ENCODE assay signal across 8 cellular contexts in the genomic region with DNA sequence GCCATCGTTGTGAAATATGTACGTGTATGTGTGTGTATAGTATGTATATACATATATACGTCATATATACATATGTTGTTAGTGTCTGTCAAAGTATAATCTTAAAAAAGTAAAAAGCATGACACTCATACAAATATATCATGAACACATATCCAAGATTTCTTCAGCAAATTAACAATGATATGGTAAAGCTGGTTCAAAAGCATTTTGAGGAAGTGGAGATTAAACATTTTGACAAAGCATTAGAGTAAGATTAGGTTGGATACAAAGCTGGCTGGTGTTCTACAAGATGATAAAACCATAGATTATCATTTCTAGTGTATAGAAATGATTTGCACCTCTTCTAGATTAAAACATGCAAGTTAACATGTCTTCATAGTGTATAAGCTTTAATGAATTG. TPM values are rescaled to one million over a fixed set of nuclear protein-coding genes. Genes with fewer than 3 reads are reported as not detected.
DNase-seq lines count a peak whose midpoint lies in the region; ATAC-seq and TF ChIP-seq lines count a peak whose summit lies in the region.

No MANE protein-coding gene starts in this region.

- H3K27me3 ChIP-seq in A673 (replicated peaks; ENCODE audit: insufficient read depth, low read depth, low read length, poor library complexity), result no peaks in the 10 kb centered on the region
- H3K27me3 ChIP-seq in HUES48 (ENCODE audit: control insufficient read depth, insufficient read depth, low read length), result no peaks in the 10 kb centered on the region
- peaks cover 0 to 5% of the 10 kb centered on the region in 2 donors for H3K27me3 ChIP-seq in breast epithelium
- H3K27me3 ChIP-seq in mucosa of rectum (ENCODE audit: control insufficient read depth in 2 of 2, insufficient read depth in 2 of 2, low read length in 2 of 2), result no peaks in the 10 kb centered on the region

- ATAC-seq in HG02970 (IDR thresholded peaks at IDR 0.05; ENCODE audit: low FRiP score, unreplicated experiment), result no peak

- no peaks in the 10 kb centered on the region for H3K9me3 ChIP-seq in A673 (ENCODE audit: low read depth, low read length, poor library complexity, severe bottlenecking)
- no peaks in the 10 kb centered on the region for H3K9me3 ChIP-seq in HUES48 (ENCODE audit: control insufficient read depth, insufficient read depth, low read length)
- H3K9me3 ChIP-seq in breast epithelium, result no peaks in the 10 kb centered on the region
- no peaks in the 10 kb centered on the region for H3K9me3 ChIP-seq in mucosa of rectum (ENCODE audit: control insufficient read depth in 2 of 2, low read length in 2 of 2)

- no peaks in the 10 kb centered on the region for H3K36me3 ChIP-seq in A673 (ENCODE audit: insufficient read depth, low read length, poor library complexity, severe bottlenecking)
- no peaks in the 10 kb centered on the region for H3K36me3 ChIP-seq in HUES48 (ENCODE audit: control insufficient read depth, insufficient read depth, low read length)
- H3K36me3 ChIP-seq in breast epithelium, result no peaks in the 10 kb centered on the region
- H3K36me3 ChIP-seq in mucosa of rectum (ENCODE audit: control insufficient read depth in 2 of 2, insufficient read depth in 2 of 2, low read length in 2 of 2), result no peaks in the 10 kb centered on the region

- H3K27ac ChIP-seq in A673 (ENCODE audit: low read depth, low read length, poor library complexity, severe bottlenecking) (peak overlapping the region; percentile 99), HUES48 (ENCODE audit: low read depth, low read length) (peak overlapping the region; percentile 100), breast epithelium (peak overlapping the region; percentile 98 to 99), mucosa of rectum (ENCODE audit: low read depth in 2 of 2, low read length in 2 of 2) (peak overlapping the region in 1 of 2 donors; percentile 95)

- H3K9ac ChIP-seq in HUES48 (ENCODE audit: low read depth, low read length) (peak overlapping the region; percentile 97), mucosa of rectum (ENCODE audit: low read depth in 1 of 2, low read length in 2 of 2) (peak overlapping the region; percentile 87 to 93)

- CTCF ChIA-PET in A673 (lab: Charles Lee), result no interaction called here

- no peak for TF ChIP-seq POLR2A in breast epithelium (IDR thresholded peaks at IDR 0.05)

- H3K4me3 ChIP-seq in A673 (ENCODE audit: low read depth, low read length, poor library complexity, severe bottlenecking), result peak overlapping the region; percentile 81
- H3K4me3 ChIP-seq in HUES48 (ENCODE audit: low read depth, low read length), result peak overlapping the region; percentile 96
- H3K4me3 ChIP-seq in breast epithelium, result peak overlapping the region; percentile 86 to 96 (median 91)
- H3K4me3 ChIP-seq in mucosa of rectum (ENCODE audit: low read length in 2 of 2), result peak overlapping the region; percentile 93 to 97

- no peaks in the 10 kb centered on the region for H3K4me1 ChIP-seq in A673 (ENCODE audit: insufficient read depth, low read length, poor library complexity, severe bottlenecking)
- peaks cover 9% of the 10 kb centered on the region; the same call in 1 of the 2 replicates for H3K4me1 ChIP-seq in HUES48 (ENCODE audit: control insufficient read depth, insufficient read depth, low read length)
- H3K4me1 ChIP-seq in breast epithelium, result peaks cover 5 to 10% of the 10 kb centered on the region in 2 donors
- H3K4me1 ChIP-seq in mucosa of rectum (ENCODE audit: control insufficient read depth in 2 of 2, insufficient read depth in 2 of 2, low read length in 2 of 2), result peaks cover 13 to 21% of the 10 kb centered on the region in 2 donors

- DNase-seq in A673 (ENCODE audit: low spot score), result no peak
- DNase-seq in breast epithelium (ENCODE audit: low spot score in 2 of 2), result no peak
- DNase-seq in SK-N-DZ (ENCODE audit: low spot score), result no peak
- no peak for DNase-seq in NCI-H1694 (lab: John Stamatoyannopoulos, UW)
- DNase-seq in kidney glomerular epithelial cell (lab: John Stamatoyannopoulos, UW), result no peak

- intact Hi-C loops in A673 (cut with micrococcal nuclease; ENCODE audit: unreplicated experiment), result no loop called here
- intact Hi-C loops in breast epithelium (cut with DNase I; ENCODE audit: low total_unique reads), result no loop called here

- no peak for TF ChIP-seq CTCF in A673 (conservative IDR thresholded peaks at IDR 0.05; ENCODE audit: low read depth, low read length)
- no peak for TF ChIP-seq CTCF in breast epithelium (IDR thresholded peaks at IDR 0.05)

- POLR2A ChIA-PET in A673 (lab: Charles Lee; ENCODE audit: low non-redundant PET), result no interaction called here

- BruUV-seq in A673 (replicated peaks; lab: Mats Ljungman, UMichigan), result no TSS peak

RNA-seq across cellular contexts. Expression of gene NUDCD3, which starts 0.8 kb away (rescaled TPM):
- total RNA-seq in A673 (2021) (119 and 123 TPM in 2 replicates), breast epithelium (10 to 100 TPM; 52.1 to 64.0 (median 60.0) TPM)
- 51.3 and 58.5 TPM in 2 replicates for polyA plus RNA-seq in SK-N-DZ (2014; cell fraction: cytosol; rRNA removed)
- 20.3 and 36.3 TPM in 2 replicates for polyA plus RNA-seq in SK-N-DZ (2014; cell fraction: nucleus; rRNA removed)

RNA-seq across cellular contexts. Expression of gene NPC1L1, which starts 49.9 kb away (rescaled TPM):
- total RNA-seq in A673 (2021), result not detected in 2 replicates
- under 1 TPM; 0.16 to 0.33 (median 0.29) TPM for total RNA-seq in breast epithelium
- not detected in 2 replicates for polyA plus RNA-seq in SK-N-DZ (2014; cell fraction: cytosol; rRNA removed)
- 0.10 and 0.14 TPM in 2 replicates for polyA plus RNA-seq in SK-N-DZ (2014; cell fraction: nucleus; rRNA removed)
